Comparison of ENCODE assay signal across 30 cellular contexts in the genomic region with DNA sequence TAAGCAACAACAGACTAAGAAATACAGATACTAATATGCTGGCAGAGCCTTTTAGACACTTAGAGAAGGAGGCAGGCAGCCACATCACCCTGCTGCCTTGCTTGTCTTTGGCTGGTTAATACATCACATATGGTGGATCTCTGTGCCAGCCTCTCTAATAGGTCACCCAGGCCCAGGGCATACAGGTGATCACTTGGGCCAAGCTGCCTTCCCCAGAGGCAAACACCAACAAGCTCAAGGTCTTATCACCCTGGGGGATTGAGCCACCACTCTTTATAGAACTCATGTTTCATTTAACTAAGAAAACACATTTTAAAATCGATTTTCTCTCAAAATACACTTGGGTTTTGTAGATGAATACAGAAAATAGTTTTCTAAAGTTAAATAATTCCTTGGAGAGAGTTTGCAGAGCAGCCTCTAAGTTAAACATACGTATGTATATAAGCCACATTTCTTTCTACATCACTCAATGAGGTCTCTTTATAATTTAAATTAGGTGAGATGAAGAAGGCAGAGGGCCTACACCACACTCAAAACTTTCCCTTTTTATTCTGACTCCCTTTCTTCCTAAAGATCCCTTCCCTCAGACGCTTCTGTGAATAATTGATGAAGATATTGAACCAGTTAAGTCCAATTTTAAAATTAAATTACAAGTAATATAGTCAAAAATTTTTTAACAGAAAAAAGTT.
"Had no signal": no experiment of that assay in that cellular context is flagged by ENCODE, and none has a peak within 500 bp of the region (broad histone marks: within the 10 kb centered on the region; RNA-seq: fewer than 3 reads in every experiment).

No MANE protein-coding gene starts in this region.

- H3K27me3 Mint-ChIP-seq: activated CD4-positive, alpha-beta memory T cell treated with anti-CD3 and anti-CD28 coated beads, Interleukin-2, amount 10 ng/mL, durations not matched to agents 7 days and 5 days; activated CD4-positive, alpha-beta T cell treated with anti-CD3 and anti-CD28 coated beads, Interleukin-2, amount 10 ng/mL, durations not matched to agents 7 days and 5 days; activated naive CD4-positive, alpha-beta T cell treated with anti-CD3 and anti-CD28 coated beads, Interleukin-2, amount 10 ng/mL, durations not matched to agents 7 days and 5 days; activated naive CD8-positive, alpha-beta T cell treated with anti-CD3 and anti-CD28 coated beads, Interleukin-2, amount 10 ng/mL, durations not matched to agents 7 days and 5 days; activated T-cell treated with anti-CD3 and anti-CD28 coated beads, Interleukin-2, amount 50 U/mL, for 24 hours; effector memory CD8-positive, alpha-beta T cell had no signal

- H3K4me3 Mint-ChIP-seq: activated CD4-positive, alpha-beta memory T cell treated with anti-CD3 and anti-CD28 coated beads, Interleukin-2, amount 10 ng/mL, durations not matched to agents 7 days and 5 days; activated CD4-positive, alpha-beta T cell treated with anti-CD3 and anti-CD28 coated beads, Interleukin-2, amount 10 ng/mL, durations not matched to agents 7 days and 5 days; activated naive CD4-positive, alpha-beta T cell treated with anti-CD3 and anti-CD28 coated beads, Interleukin-2, amount 10 ng/mL, durations not matched to agents 7 days and 5 days; activated naive CD8-positive, alpha-beta T cell treated with anti-CD3 and anti-CD28 coated beads, Interleukin-2, amount 10 ng/mL, durations not matched to agents 7 days and 5 days; activated T-cell treated with anti-CD3 and anti-CD28 coated beads, Interleukin-2, amount 50 U/mL, for 24 hours; activated T-cell treated with anti-CD3 and anti-CD28 coated beads, Interleukin-2, amount 50 U/mL, for 72 hours; brain; effector memory CD8-positive, alpha-beta T cell had no signal

- H3K27me3 ChIP-seq: ascending aorta, breast epithelium, cardiac muscle cell, esophagus muscularis mucosa, foreskin keratinocyte, gastrocnemius medialis, heart left ventricle had no signal

- H3K4me1 Mint-ChIP-seq: activated CD4-positive, alpha-beta memory T cell treated with anti-CD3 and anti-CD28 coated beads, Interleukin-2, amount 10 ng/mL, durations not matched to agents 7 days and 5 days; activated CD4-positive, alpha-beta T cell treated with anti-CD3 and anti-CD28 coated beads, Interleukin-2, amount 10 ng/mL, durations not matched to agents 7 days and 5 days; activated naive CD4-positive, alpha-beta T cell treated with anti-CD3 and anti-CD28 coated beads, Interleukin-2, amount 10 ng/mL, durations not matched to agents 7 days and 5 days; activated naive CD8-positive, alpha-beta T cell treated with anti-CD3 and anti-CD28 coated beads, Interleukin-2, amount 10 ng/mL, durations not matched to agents 7 days and 5 days; brain had no signal

- DNase-seq: activated CD4-positive, alpha-beta memory T cell treated with anti-CD3 and anti-CD28 coated beads, Interleukin-2, amount 10 ng/mL, durations not matched to agents 7 days and 5 days; activated CD4-positive, alpha-beta T cell treated with anti-CD3 and anti-CD28 coated beads for 1 hour; activated CD4-positive, alpha-beta T cell treated with anti-CD3 and anti-CD28 coated beads for 4 hours; activated CD4-positive, alpha-beta T cell treated with anti-CD3 and anti-CD28 coated beads, Interleukin-2, amount 10 ng/mL, durations not matched to agents 7 days and 5 days; activated CD4-positive, alpha-beta T cell treated with anti-CD3 and anti-CD28 coated beads, Interleukin-2, amount 50 U/mL, for 4 hours; activated CD8-positive, alpha-beta memory T cell treated with anti-CD3 and anti-CD28 coated beads, Interleukin-2, amount 50 U/mL, for 48 hours; activated gamma-delta T cell; activated naive CD4-positive, alpha-beta T cell; activated naive CD4-positive, alpha-beta T cell treated with anti-CD3 and anti-CD28 coated beads, Interleukin-2, amount 10 ng/mL, durations not matched to agents 7 days and 5 days; activated naive CD8-positive, alpha-beta T cell treated with anti-CD3 and anti-CD28 coated beads, Interleukin-2, amount 10 ng/mL, durations not matched to agents 7 days and 5 days; activated T-cell treated with anti-CD3 and anti-CD28 coated beads for 4 hours; activated T-cell treated with anti-CD3 and anti-CD28 coated beads, Interleukin-2, amount 50 U/mL, for 24 hours; activated T-cell treated with anti-CD3 and anti-CD28 coated beads, Interleukin-2, amount 50 U/mL, for 72 hours; central memory CD4-positive, alpha-beta T cell; cortex of kidney; dermis blood vessel endothelial cell; effector CD4-positive, alpha-beta T cell; effector memory CD8-positive, alpha-beta T cell; erythroblast; foreskin keratinocyte; gastrocnemius medialis; glutamatergic neuron; heart left ventricle; T-helper 2 cell had no signal

- ATAC-seq: activated naive CD4-positive, alpha-beta T cell treated with anti-CD3 and anti-CD28 coated beads, Interleukin-2, amount 50 U/mL, for 72 hours; activated T-cell treated with anti-CD3 and anti-CD28 coated beads, Interleukin-2, amount 50 U/mL, for 72 hours; effector memory CD8-positive, alpha-beta T cell; foreskin keratinocyte; gastrocnemius medialis; heart left ventricle had no signal

- H3K36me3 ChIP-seq: ascending aorta, breast epithelium, cardiac muscle cell, esophagus muscularis mucosa, gastrocnemius medialis, heart left ventricle had no signal

- H3K27ac Mint-ChIP-seq: activated CD4-positive, alpha-beta memory T cell treated with anti-CD3 and anti-CD28 coated beads, Interleukin-2, amount 10 ng/mL, durations not matched to agents 7 days and 5 days; activated CD4-positive, alpha-beta T cell treated with anti-CD3 and anti-CD28 coated beads, Interleukin-2, amount 10 ng/mL, durations not matched to agents 7 days and 5 days; activated naive CD4-positive, alpha-beta T cell treated with anti-CD3 and anti-CD28 coated beads, Interleukin-2, amount 10 ng/mL, durations not matched to agents 7 days and 5 days; activated naive CD4-positive, alpha-beta T cell treated with anti-CD3 and anti-CD28 coated beads, Interleukin-2, amount 50 U/mL, for 72 hours; activated naive CD8-positive, alpha-beta T cell treated with anti-CD3 and anti-CD28 coated beads, Interleukin-2, amount 10 ng/mL, durations not matched to agents 7 days and 5 days; activated T-cell treated with anti-CD3 and anti-CD28 coated beads, Interleukin-2, amount 50 U/mL, for 24 hours; activated T-cell treated with anti-CD3 and anti-CD28 coated beads, Interleukin-2, amount 50 U/mL, for 72 hours; brain; effector memory CD8-positive, alpha-beta T cell had no signal

- H3K4me1 ChIP-seq: ascending aorta, breast epithelium, esophagus muscularis mucosa, foreskin keratinocyte, gastrocnemius medialis, heart left ventricle had no signal

- H3K4me3 ChIP-seq: ascending aorta, breast epithelium, cardiac muscle cell, esophagus muscularis mucosa, gastrocnemius medialis, heart left ventricle had no signal

- H3K27ac ChIP-seq: ascending aorta, breast epithelium, cardiac muscle cell, esophagus muscularis mucosa, foreskin keratinocyte, gastrocnemius medialis, heart left ventricle had no signal

- H3K9me3 Mint-ChIP-seq: activated CD4-positive, alpha-beta memory T cell treated with anti-CD3 and anti-CD28 coated beads, Interleukin-2, amount 10 ng/mL, durations not matched to agents 7 days and 5 days had no signal

- H3K36me3 Mint-ChIP-seq: activated naive CD4-positive, alpha-beta T cell treated with anti-CD3 and anti-CD28 coated beads, Interleukin-2, amount 10 ng/mL, durations not matched to agents 7 days and 5 days; activated naive CD8-positive, alpha-beta T cell treated with anti-CD3 and anti-CD28 coated beads, Interleukin-2, amount 10 ng/mL, durations not matched to agents 7 days and 5 days; brain had no signal
